Comparison of ENCODE assay signal across 26 cellular contexts in the genomic region with DNA sequence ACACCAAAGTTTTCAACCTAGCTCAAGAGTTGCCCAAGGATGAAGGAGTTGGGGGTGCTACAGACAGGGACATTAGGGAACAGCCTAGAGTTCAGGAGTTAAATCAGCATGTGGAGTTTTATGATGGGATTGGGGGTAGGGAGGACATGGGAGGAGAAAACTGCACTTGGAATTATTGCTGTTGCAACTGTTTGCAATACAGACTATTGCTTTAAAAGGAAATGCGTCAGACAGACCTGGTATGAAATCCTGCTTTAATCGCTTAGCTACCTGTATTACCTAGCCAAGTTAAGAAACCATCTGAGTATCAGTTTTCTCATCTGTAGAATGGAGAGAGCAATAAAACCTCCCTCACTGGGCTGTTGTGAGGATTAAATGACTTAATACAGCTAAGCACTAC. TPM values are rescaled to one million over a fixed set of nuclear protein-coding genes. Genes with fewer than 3 reads are reported as not detected.
DNase-seq lines count a peak whose midpoint lies in the region; ATAC-seq and TF ChIP-seq lines count a peak whose summit lies in the region.
"Had no signal": no experiment of that assay in that cellular context is flagged by ENCODE, and none has a peak within 500 bp of the region (broad histone marks: within the 10 kb centered on the region; RNA-seq: fewer than 3 reads in every experiment).

No MANE protein-coding gene starts in this region.

- H3K79me2 ChIP-seq in GM23248 (ENCODE audit: insufficient read depth), result no peaks in the 10 kb centered on the region

- no peak overlapping the region for H2AFZ ChIP-seq in GM23248

- no peak overlapping the region for H3K4me3 ChIP-seq in CD4-positive, alpha-beta memory T cell (ENCODE audit: low read length in 2 of 2)
- H3K4me3 ChIP-seq in GM23248 (no peak overlapping the region), brain microvascular endothelial cell (ENCODE audit: low read depth, low read length) (no peak overlapping the region), ascending aorta (no peak overlapping the region)
- H3K4me3 ChIP-seq: gastroesophageal sphincter had no signal

- intact Hi-C loops in CD4-positive, alpha-beta memory T cell (cut with micrococcal nuclease), result no loop called here
- intact Hi-C loops in ascending aorta (cut with DNase I), result no loop called here

- no peaks in the 10 kb centered on the region for H4K20me1 ChIP-seq in GM23248 (ENCODE audit: insufficient read depth)

- H3K9me3 Mint-ChIP-seq in CD4-positive, alpha-beta memory T cell, result no peaks in the 10 kb centered on the region
- H3K9me3 Mint-ChIP-seq: stimulated activated naive CD8-positive, alpha-beta T cell treated with anti-CD3 and anti-CD28 coated beads, Interleukin-15, amount 100 ng/mL, for 72 hours; type B pancreatic cell had no signal

- in situ Hi-C loops in GM23248 (cut with MboI) (no loop called here), brain microvascular endothelial cell (cut with HindIII; ENCODE audit: low pct_ligation_motif_present, low sequenced_read_pairs) (no loop called here)

- H3K4me1 Mint-ChIP-seq in CD4-positive, alpha-beta memory T cell, result peaks cover 6 to 11% (median 6%) of the 10 kb centered on the region in 4 donors

- peaks cover 6% of the 10 kb centered on the region for H3K4me1 ChIP-seq in CD4-positive, alpha-beta memory T cell (ENCODE audit: insufficient read depth, low read length)
- H3K4me1 ChIP-seq in GM23248 (ENCODE audit: insufficient read depth), result peaks cover 12% of the 10 kb centered on the region
- H3K4me1 ChIP-seq in ascending aorta, result no peaks in the 10 kb centered on the region

- H3K27me3 Mint-ChIP-seq in CD4-positive, alpha-beta memory T cell, result no peaks in the 10 kb centered on the region
- H3K27me3 Mint-ChIP-seq: stimulated activated naive CD8-positive, alpha-beta T cell treated with anti-CD3 and anti-CD28 coated beads, Interleukin-15, amount 100 ng/mL, for 72 hours had no signal

- H3K27me3 ChIP-seq in CD4-positive, alpha-beta memory T cell (ENCODE audit: insufficient read depth, low read length), result no peaks in the 10 kb centered on the region
- H3K27me3 ChIP-seq in GM23248 (replicated peaks; ENCODE audit: insufficient read depth) (peaks cover 13% of the 10 kb centered on the region), brain microvascular endothelial cell (replicated peaks) (no peaks in the 10 kb centered on the region), ascending aorta (no peaks in the 10 kb centered on the region)

- POLR2A ChIA-PET in CD4-positive, alpha-beta memory T cell (lab: Charles Lee; ENCODE audit: partially characterized antibody), result interaction anchor here (0.7 to 1.5 kb wide), 3 partner anchors 14 to 154 kb away, joined by 3 read pairs; no protein-coding TSS in a partner anchor

- 73 to 86% methylated on average over 2 of the region's 2 CpGs for WGBS in GM23248 (ENCODE audit: low coverage in 1 of 2, low lambda C conversion rate in 2 of 2, missing lambda C conversion rate in 2 of 2), 2 experiments

- H3F3A ChIP-seq in GM23248 (ENCODE audit: insufficient read depth), result peaks cover 11% of the 10 kb centered on the region

- no peaks in the 10 kb centered on the region for H3K9me2 ChIP-seq in GM23248 (ENCODE audit: insufficient read depth)

- no peak for DNase-seq in CD4-positive, alpha-beta memory T cell
- DNase-seq in GM23248 (no peak), brain microvascular endothelial cell (no peak), left lobe of liver (ENCODE audit: low spot score) (no peak), cerebellar cortex (ENCODE audit: low spot score) (no peak), ascending aorta (ENCODE audit: low spot score in 2 of 2) (no peak)
- DNase-seq: activated CD4-positive, alpha-beta T cell treated with anti-CD3 and anti-CD28 coated beads for 1 hour; activated effector memory CD4-positive, alpha-beta T cell treated with Interleukin-2 at 50 U/mL for 16 hours; amniotic stem cell; central memory CD4-positive, alpha-beta T cell; DMS53; NCI-H187 treated with DMSO at 0.1 percent for 48 hours; NCI-H345; occipital lobe; stimulated activated CD4-positive, alpha-beta T cell treated with anti-CD3 and anti-CD28 coated beads, Interleukin-12 subunit alpha, Interleukin-12 subunit beta, amount 100 ng/mL, for 4 hours; stimulated activated CD4-positive, alpha-beta T cell treated with anti-CD3 and anti-CD28 coated beads, Interleukin-4, amount 100 ng/mL, for 4 hours; stimulated activated naive CD8-positive, alpha-beta T cell treated with anti-CD3 and anti-CD28 coated beads, Interleukin-15, amount 100 ng/mL, for 72 hours had no signal

- no peak overlapping the region for H3K27ac ChIP-seq in CD4-positive, alpha-beta memory T cell (ENCODE audit: low read depth, low read length)
- no peak overlapping the region for H3K27ac ChIP-seq in GM23248
- H3K27ac ChIP-seq in brain microvascular endothelial cell, result peak overlapping the region; percentile 30
- H3K27ac ChIP-seq in ascending aorta, result no peak overlapping the region

- H3K4me2 ChIP-seq in GM23248 (ENCODE audit: unreplicated experiment), result peak overlapping the region; percentile 24

- no peaks in the 10 kb centered on the region for H3K9me3 ChIP-seq in CD4-positive, alpha-beta memory T cell (ENCODE audit: control insufficient read depth in 1 of 2, low read length in 2 of 2)
- no peaks in the 10 kb centered on the region for H3K9me3 ChIP-seq in GM23248 (ENCODE audit: low read depth)
- no peaks in the 10 kb centered on the region for H3K9me3 ChIP-seq in ascending aorta
- H3K9me3 ChIP-seq: gastroesophageal sphincter had no signal

- H3K4me3 Mint-ChIP-seq in CD4-positive, alpha-beta memory T cell, result no peak overlapping the region
- H3K4me3 Mint-ChIP-seq: stimulated activated naive CD8-positive, alpha-beta T cell treated with anti-CD3 and anti-CD28 coated beads, Interleukin-15, amount 100 ng/mL, for 72 hours; type B pancreatic cell had no signal

- TF ChIP-seq CTCF in brain microvascular endothelial cell (IDR thresholded peaks at IDR 0.05; ENCODE audit: low read depth, low read length, missing control alignments) (no peak), ascending aorta (IDR thresholded peaks at IDR 0.05) (no peak)

- CTCF ChIA-PET in CD4-positive, alpha-beta memory T cell (lab: Charles Lee; ENCODE audit: partially characterized antibody), result no interaction called here

- H3K27ac Mint-ChIP-seq in CD4-positive, alpha-beta memory T cell, result peak overlapping the region in 4 of 7 donors; percentile 37 to 68 (median 62)
- H3K27ac Mint-ChIP-seq: type B pancreatic cell had no signal

- peaks cover 71 to 85% of the 10 kb centered on the region in 2 donors for H3K36me3 Mint-ChIP-seq in CD4-positive, alpha-beta memory T cell
- H3K36me3 Mint-ChIP-seq: type B pancreatic cell had no signal

- H3K36me3 ChIP-seq in CD4-positive, alpha-beta memory T cell (ENCODE audit: insufficient read depth, low read length), result peaks cover 90% of the 10 kb centered on the region
- H3K36me3 ChIP-seq in GM23248 (ENCODE audit: low read depth) (no peaks in the 10 kb centered on the region), brain microvascular endothelial cell (replicated peaks) (no peaks in the 10 kb centered on the region), ascending aorta (no peaks in the 10 kb centered on the region)
- H3K36me3 ChIP-seq: gastroesophageal sphincter had no signal

- ATAC-seq in left lobe of liver (peak; percentile 35), HG03442 (IDR thresholded peaks at IDR 0.05; ENCODE audit: unreplicated experiment) (no peak), GM18519 (IDR thresholded peaks at IDR 0.05; ENCODE audit: low FRiP score, unreplicated experiment) (no peak)
- ATAC-seq: gastroesophageal sphincter; stimulated activated naive CD8-positive, alpha-beta T cell treated with anti-CD3 and anti-CD28 coated beads, Interleukin-15, amount 100 ng/mL, for 72 hours had no signal

- H3K9ac ChIP-seq in GM23248, result no peak overlapping the region

RNA-seq across cellular contexts. Expression of a gene that starts 6.3 kb away (rescaled TPM):
- total RNA-seq in CD4-positive, alpha-beta memory T cell, result 10 to 100 TPM in 1 of 2 experiments, 1 to 10 TPM in 1; 9.3 to 10.2 TPM
- 1 to 10 TPM in 1 of 2 donors, not detected in 1; 3.3 TPM for polyA plus RNA-seq in CD4-positive, alpha-beta memory T cell
- not detected in 2 replicates for total RNA-seq in GM23248 (2014; rRNA removed; shearing (Covaris generic))
- polyA plus RNA-seq in GM23248 (2016; fragmentation: Nextera tagmentation; extraction: Ambion mirVana), result not detected in 2 replicates
- total RNA-seq in left lobe of liver (not detected), ascending aorta (not detected)
- total RNA-seq: gastroesophageal sphincter, HT1080, lung microvascular endothelial cell, myocyte, occipital lobe, OCI-LY7 had no signal
- polyA plus RNA-seq: keratinocyte had no signal

RNA-seq across cellular contexts. Expression of a gene that starts 28.2 kb away (rescaled TPM):
- under 1 TPM in 1 of 2 experiments, not detected in 1; 0.29 TPM for total RNA-seq in CD4-positive, alpha-beta memory T cell
- not detected for polyA plus RNA-seq in CD4-positive, alpha-beta memory T cell
- not detected in 2 replicates for total RNA-seq in GM23248 (2014; rRNA removed; shearing (Covaris generic))
- not detected in 2 replicates for polyA plus RNA-seq in GM23248 (2016; fragmentation: Nextera tagmentation; extraction: Ambion mirVana)
- total RNA-seq in left lobe of liver, result 6.6 TPM
- not detected for total RNA-seq in ascending aorta
- total RNA-seq: lung microvascular endothelial cell, myocyte, OCI-LY7 had no signal

Comparison
In these comparisons a context has a peak if more than half of its experiments do, and no peak if none do; other contexts are left out.
1. RNA of a gene that starts 6.3 kb away (total RNA-seq): 9.3 to 10.2 TPM in CD4-positive, alpha-beta memory T cell; not detected in GM23248, not detected in left lobe of liver (single experiment) and not detected in ascending aorta (single experiment); every median in the first group is over 10 times any median in the second.